ENCODE assay signal across 14 cellular contexts in genomic region chr5:125559296-125559695, GRCh38.
A peak's percentile ranks its signal among the peaks of the same experiment; 100 is the strongest.
DNase-seq lines count a peak whose midpoint lies in the region; ATAC-seq, FAIRE-seq and TF ChIP-seq lines count a peak whose summit lies in the region.
"Had no signal": no experiment of that assay in that cellular context is flagged by ENCODE, and none has a peak within 500 bp of the region (broad histone marks: within the 10 kb centered on the region; RNA-seq: fewer than 3 reads in every experiment).

No MANE protein-coding gene starts in this region.

- TF ChIP-seq CTCF in astrocyte of the cerebellum (IDR thresholded peaks at IDR 0.05; ENCODE audit: low read depth, low read length, missing control alignments) = no peak

- no peak for FAIRE-seq in GM12892 (lab: Jason Lieb, UNC)
- FAIRE-seq: GM12891 had no signal

- no peak for TF ChIP-seq POLR2A in GM12892 (IDR thresholded peaks at IDR 0.05; ENCODE audit: low read depth, low read length)

- in situ Hi-C loops in astrocyte of the cerebellum (cut with HindIII; ENCODE audit: low sequenced_read_pairs) = no loop called here

- ATAC-seq in GM19455 (IDR thresholded peaks at IDR 0.05; ENCODE audit: unreplicated experiment) = no peak
- ATAC-seq: left lobe of liver; stimulated activated naive CD8-positive, alpha-beta T cell treated with anti-CD3 and anti-CD28 coated beads, Interleukin-15, amount 100 ng/mL, for 72 hours had no signal

- DNase-seq in A172 (ENCODE audit: low spot score) = peak; percentile 98
- no peak for DNase-seq in HEK293T (ENCODE audit: extremely low spot score)
- peak; percentile 87 for DNase-seq in astrocyte of the cerebellum (ENCODE audit: low read depth)
- peak; percentile 98 for DNase-seq in iris pigment epithelial cell (ENCODE audit: low read depth)
- DNase-seq in mesenteric fat pad (ENCODE audit: low spot score) = no peak
- DNase-seq in activated CD4-positive, alpha-beta T cell treated with anti-CD3 and anti-CD28 coated beads, Interleukin-2, amount 50 U/mL, for 1 hour = no peak
- DNase-seq in GM12892 (ENCODE audit: insufficient read length) = no peak
- DNase-seq: cortex of kidney; NCI-H2029; stimulated activated naive CD8-positive, alpha-beta T cell treated with anti-CD3 and anti-CD28 coated beads, Interleukin-15, amount 100 ng/mL, for 72 hours had no signal

- CTCF ChIA-PET in HEK293T (lab: Yijun Ruan, JAX) = interaction anchor here (0.5 kb wide), 1 partner anchor 141 kb away, joined by 3 read pairs; no protein-coding TSS in a partner anchor

- POLR2A ChIA-PET in HEK293T (lab: Yijun Ruan, JAX) = interaction anchor here (1.3 to 1.4 kb wide), 2 partner anchors 16 to 74 kb away, joined by 3 to 4 read pairs; no protein-coding TSS in a partner anchor

- H3K4me3 ChIP-seq in astrocyte of the cerebellum (ENCODE audit: low read depth, low read length) = no peak overlapping the region
- H3K4me3 ChIP-seq: SK-N-MC had no signal

TF ChIP-seq in HEK293T, 16 proteins besides CTCF, POLR2A, EP300 and RAD21:
- no peak for TF ChIP-seq L3MBTL2 (conservative IDR thresholded peaks at IDR 0.05)
- TF ChIP-seq, protein P1, sequence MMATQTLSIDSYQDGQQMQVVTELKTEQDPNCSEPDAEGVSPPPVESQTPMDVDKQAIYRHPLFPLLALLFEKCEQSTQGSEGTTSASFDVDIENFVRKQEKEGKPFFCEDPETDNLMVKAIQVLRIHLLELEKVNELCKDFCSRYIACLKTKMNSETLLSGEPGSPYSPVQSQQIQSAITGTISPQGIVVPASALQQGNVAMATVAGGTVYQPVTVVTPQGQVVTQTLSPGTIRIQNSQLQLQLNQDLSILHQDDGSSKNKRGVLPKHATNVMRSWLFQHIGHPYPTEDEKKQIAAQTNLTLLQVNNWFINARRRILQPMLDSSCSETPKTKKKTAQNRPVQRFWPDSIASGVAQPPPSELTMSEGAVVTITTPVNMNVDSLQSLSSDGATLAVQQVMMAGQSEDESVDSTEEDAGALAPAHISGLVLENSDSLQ (IDR thresholded peaks at IDR 0.05) = peak; percentile 50
- no peak for TF ChIP-seq FOXA1 (IDR thresholded peaks at IDR 0.05)
- no peak for TF ChIP-seq CTBP1 (IDR thresholded peaks at IDR 0.05; ENCODE audit: borderline replicate concordance)
- no peak for TF ChIP-seq FOXM1 (IDR thresholded peaks at IDR 0.05; ENCODE audit: borderline replicate concordance)
- TF ChIP-seq SUZ12 (IDR thresholded peaks at IDR 0.05) = no peak
- TF ChIP-seq BHLHE40 (IDR thresholded peaks at IDR 0.05; ENCODE audit: borderline replicate concordance) = no peak
- no peak for TF ChIP-seq ARNT (IDR thresholded peaks at IDR 0.05)
TF ChIP-seq in HEK293T: peak in this region for 1.

Comparison
In these comparisons a context has a peak if more than half of its experiments do, and no peak if none do; other contexts are left out.
1. DNase-seq: peak in A172 (single experiment), astrocyte of the cerebellum (single experiment) and iris pigment epithelial cell (single experiment); none in HEK293T (single experiment), mesenteric fat pad (single experiment), activated CD4-positive, alpha-beta T cell treated with anti-CD3 and anti-CD28 coated beads, Interleukin-2, amount 50 U/mL, for 1 hour (single experiment) and GM12892 (single experiment).